ENCODE assay signal across 25 cellular contexts in genomic region chr3:55200916-55201315, GRCh38.
"Had no signal": no experiment of that assay in that cellular context is flagged by ENCODE, and none has a peak within 500 bp of the region (broad histone marks: within the 10 kb centered on the region; RNA-seq: fewer than 3 reads in every experiment).

No MANE protein-coding gene starts in this region.

- H3K4me1 Mint-ChIP-seq: naive thymus-derived CD4-positive, alpha-beta T cell; stimulated activated memory B cell treated with anti-CD40 and anti-IgM and Interleukin-4, amounts not matched to agents 10 μg/mL and 1 μg/mL and 100 μg/mL, for 72 hours; stimulated activated naive CD8-positive, alpha-beta T cell treated with anti-CD3 and anti-CD28 coated beads, Interleukin-15, amount 100 ng/mL, for 72 hours had no signal

- DNase-seq: hippocampal formation; islet precursor cell; left ventricle myocardium inferior; midbrain; mucosa of descending colon; naive thymus-derived CD4-positive, alpha-beta T cell; pancreas; posterior cingulate gyrus; retina; right cardiac atrium; spleen; stimulated activated CD4-positive, alpha-beta T cell treated with anti-CD3 and anti-CD28 coated beads, Interleukin-4, amount 100 ng/mL, for 4 hours; stimulated activated CD8-positive, alpha-beta memory T cell treated with anti-CD3 and anti-CD28 coated beads, Interleukin-4, amount 100 ng/mL, for 48 hours; stimulated activated naive CD4-positive, alpha-beta T cell treated with Interleukin-2 at 50 U/mL for 16 hours; stimulated activated naive CD8-positive, alpha-beta T cell treated with anti-CD3 and anti-CD28 coated beads, Interleukin-15, amount 100 ng/mL, for 72 hours; substantia nigra had no signal

- H3K36me3 ChIP-seq: left ventricle myocardium inferior, pancreas, prostate gland, spleen, tibial nerve, vagina had no signal

- H3K27me3 Mint-ChIP-seq: naive thymus-derived CD4-positive, alpha-beta T cell; natural killer cell treated with Interleukin-12 subunit alpha and Interleukin-12 subunit beta and Interleukin-15 and Interleukin-18, amount 100 ng/mL, for 72 hours; stimulated activated memory B cell treated with anti-CD40 and anti-IgM and Interleukin-4, amounts not matched to agents 10 μg/mL and 1 μg/mL and 100 μg/mL, for 72 hours; stimulated activated naive CD8-positive, alpha-beta T cell treated with anti-CD3 and anti-CD28 coated beads, Interleukin-15, amount 100 ng/mL, for 72 hours had no signal

- H3K4me3 ChIP-seq: left ventricle myocardium inferior, lung, mucosa of descending colon, pancreas, prostate gland, skin epidermis, spleen, tibial nerve, vagina had no signal

- H3K27ac Mint-ChIP-seq: naive thymus-derived CD4-positive, alpha-beta T cell; natural killer cell treated with Interleukin-12 subunit alpha and Interleukin-12 subunit beta and Interleukin-15 and Interleukin-18, amount 100 ng/mL, for 72 hours; stimulated activated memory B cell treated with anti-CD40 and anti-IgM and Interleukin-4, amounts not matched to agents 10 μg/mL and 1 μg/mL and 100 μg/mL, for 72 hours; stimulated activated naive CD8-positive, alpha-beta T cell treated with anti-CD3 and anti-CD28 coated beads, Interleukin-15, amount 100 ng/mL, for 72 hours; type B pancreatic cell had no signal

- H3K9me3 ChIP-seq: left ventricle myocardium inferior, mucosa of descending colon, pancreas, prostate gland, spleen, tibial nerve, vagina had no signal

- FAIRE-seq: pancreas had no signal

- ATAC-seq: mucosa of descending colon; naive thymus-derived CD4-positive, alpha-beta T cell; natural killer cell treated with Interleukin-12 subunit alpha and Interleukin-12 subunit beta and Interleukin-15 and Interleukin-18, amount 100 ng/mL, for 72 hours; pancreas; right cardiac atrium; sciatic nerve; stimulated activated memory B cell treated with anti-CD40 and anti-IgM and Interleukin-4, amounts not matched to agents 10 μg/mL and 1 μg/mL and 100 μg/mL, for 72 hours; stimulated activated naive CD8-positive, alpha-beta T cell treated with anti-CD3 and anti-CD28 coated beads, Interleukin-15, amount 100 ng/mL, for 72 hours had no signal

- H3K27me3 ChIP-seq: pancreas, spleen, tibial nerve, vagina had no signal

- H3K9me3 Mint-ChIP-seq: stimulated activated memory B cell treated with anti-CD40 and anti-IgM and Interleukin-4, amounts not matched to agents 10 μg/mL and 1 μg/mL and 100 μg/mL, for 72 hours had no signal

- H3K4me1 ChIP-seq: left ventricle myocardium inferior, prostate gland, spleen, tibial nerve, vagina had no signal

- H3K36me3 Mint-ChIP-seq: naive thymus-derived CD4-positive, alpha-beta T cell; natural killer cell treated with Interleukin-12 subunit alpha and Interleukin-12 subunit beta and Interleukin-15 and Interleukin-18, amount 100 ng/mL, for 72 hours; stimulated activated memory B cell treated with anti-CD40 and anti-IgM and Interleukin-4, amounts not matched to agents 10 μg/mL and 1 μg/mL and 100 μg/mL, for 72 hours; type B pancreatic cell had no signal

- H3K4me3 Mint-ChIP-seq: naive thymus-derived CD4-positive, alpha-beta T cell; natural killer cell treated with Interleukin-12 subunit alpha and Interleukin-12 subunit beta and Interleukin-15 and Interleukin-18, amount 100 ng/mL, for 72 hours; stimulated activated memory B cell treated with anti-CD40 and anti-IgM and Interleukin-4, amounts not matched to agents 10 μg/mL and 1 μg/mL and 100 μg/mL, for 72 hours; stimulated activated naive CD8-positive, alpha-beta T cell treated with anti-CD3 and anti-CD28 coated beads, Interleukin-15, amount 100 ng/mL, for 72 hours; type B pancreatic cell had no signal

- H3K27ac ChIP-seq: left ventricle myocardium inferior, pancreas, prostate gland, skin epidermis, spleen, tibial nerve, vagina had no signal
